In the genomic region with DNA sequence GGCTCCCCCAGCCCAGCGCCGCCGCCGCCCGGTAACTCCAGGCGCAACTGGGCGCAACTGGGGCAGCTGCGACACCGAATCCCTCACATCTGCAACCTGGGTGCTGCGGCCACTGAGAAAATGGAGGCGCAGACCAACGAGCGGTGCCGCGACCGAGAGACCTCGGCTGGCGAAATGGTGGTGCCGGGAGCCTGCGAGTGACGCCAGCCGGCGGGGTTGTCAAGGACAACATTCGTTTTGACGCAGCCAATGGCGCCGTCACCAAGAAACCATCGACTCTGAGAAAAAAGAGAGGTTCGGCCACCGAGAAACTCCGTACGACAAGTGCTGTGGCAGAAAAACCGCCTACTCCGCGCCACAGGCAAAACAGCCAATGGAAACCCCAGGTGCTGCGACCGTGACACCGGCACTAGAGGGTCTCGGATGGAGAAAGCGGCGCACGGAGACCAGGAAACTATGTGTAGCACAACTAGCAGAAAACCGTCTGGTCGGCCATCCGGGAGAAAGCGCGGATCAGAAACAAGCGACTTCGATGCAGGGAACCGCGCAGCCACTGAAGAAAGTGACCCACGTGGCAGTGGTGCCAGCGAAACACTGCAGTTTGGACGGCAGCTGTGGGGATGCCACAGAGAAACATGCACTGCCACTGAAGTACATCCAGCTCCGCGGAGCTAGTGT, we compare ENCODE assay signal across 8 cellular contexts.
DNase-seq lines count a peak whose midpoint lies in the region; ATAC-seq, FAIRE-seq and TF ChIP-seq lines count a peak whose summit lies in the region.

No MANE protein-coding gene starts in this region.

- H3K4me1 Mint-ChIP-seq in activated naive CD8-positive, alpha-beta T cell treated with anti-CD3 and anti-CD28 coated beads, Interleukin-2, amount 50 U/mL, for 24 hours: peaks cover 25% of the 10 kb centered on the region

- no peaks in the 10 kb centered on the region for H3K27me3 Mint-ChIP-seq in activated naive CD8-positive, alpha-beta T cell treated with anti-CD3 and anti-CD28 coated beads, Interleukin-2, amount 50 U/mL, for 24 hours

- TF ChIP-seq CTCF in AG09309 (IDR thresholded peaks at IDR 0.05; ENCODE audit: control insufficient read depth, insufficient read depth, low read depth, low read length, missing control alignments): no peak
- TF ChIP-seq CTCF in kidney (IDR thresholded peaks at IDR 0.05; ENCODE audit: borderline replicate concordance, extremely low read depth, insufficient read depth): no peak

- ATAC-seq in HG03442 (IDR thresholded peaks at IDR 0.05; ENCODE audit: unreplicated experiment): peak; percentile 32
- ATAC-seq in activated naive CD8-positive, alpha-beta T cell treated with anti-CD3 and anti-CD28 coated beads, Interleukin-2, amount 50 U/mL, for 24 hours: peak; percentile 47

- peak overlapping the region; percentile 76 to 79 for H3K27ac ChIP-seq in kidney (ENCODE audit: low read depth in 2 of 2, low read length in 2 of 2)

- H3K4me3 ChIP-seq in AG09309 (ENCODE audit: control insufficient read depth, low read depth, low read length) (peak overlapping the region; percentile 51), kidney (ENCODE audit: low read length in 2 of 2) (peak overlapping the region; percentile 55 to 67)

- H3K27ac Mint-ChIP-seq in activated naive CD8-positive, alpha-beta T cell treated with anti-CD3 and anti-CD28 coated beads, Interleukin-2, amount 50 U/mL, for 24 hours: peak overlapping the region; percentile 97

- H3K36me3 Mint-ChIP-seq in activated naive CD8-positive, alpha-beta T cell treated with anti-CD3 and anti-CD28 coated beads, Interleukin-2, amount 50 U/mL, for 24 hours (ENCODE audit: low read depth): peaks cover 9% of the 10 kb centered on the region

- DNase-seq in AG09309 (ENCODE audit: low read depth) (no peak), GM19238 (ENCODE audit: insufficient read length, low spot score) (peak; percentile 54), SW480 (ENCODE audit: low spot score) (peak; percentile 40), kidney (peak; percentile 84), middle frontal gyrus (ENCODE audit: extremely low spot score, low spot score) (no peak)
- peak; percentile 75 for DNase-seq in activated naive CD8-positive, alpha-beta T cell treated with anti-CD3 and anti-CD28 coated beads, Interleukin-2, amount 50 U/mL, for 24 hours
- peak; percentile 41 for DNase-seq in stimulated activated CD8-positive, alpha-beta memory T cell treated with anti-CD3 and anti-CD28 coated beads, Interleukin-15, amount 100 ng/mL, for 1 hour (ENCODE audit: low read depth)

- H3K9ac ChIP-seq in kidney (ENCODE audit: low read length in 2 of 2): peak overlapping the region; percentile 17 to 53

- no peaks in the 10 kb centered on the region for H3K36me3 ChIP-seq in kidney (ENCODE audit: control insufficient read depth in 1 of 2, insufficient read depth in 2 of 2, low read length in 2 of 2)

- intact Hi-C loops in kidney (cut with DNase I): no loop called here

- no peak for FAIRE-seq in kidney (lab: Jason Lieb, UNC)

- H3K9me3 Mint-ChIP-seq in activated naive CD8-positive, alpha-beta T cell treated with anti-CD3 and anti-CD28 coated beads, Interleukin-2, amount 50 U/mL, for 24 hours: no peaks in the 10 kb centered on the region

- peaks cover 0 to 7% of the 10 kb centered on the region in 2 donors for H3K4me1 ChIP-seq in kidney (ENCODE audit: control insufficient read depth in 1 of 2, insufficient read depth in 1 of 2, low read depth in 1 of 2, low read length in 2 of 2)

- H3K9me3 ChIP-seq in kidney (ENCODE audit: control insufficient read depth in 1 of 2, low read length in 2 of 2): peaks cover 0 to 4% of the 10 kb centered on the region in 2 donors

- peak overlapping the region; percentile 89 for H3K4me3 Mint-ChIP-seq in activated naive CD8-positive, alpha-beta T cell treated with anti-CD3 and anti-CD28 coated beads, Interleukin-2, amount 50 U/mL, for 24 hours

Comparison
In these comparisons a context has a peak if more than half of its experiments do, and no peak if none do; other contexts are left out.
1. DNase-seq: peak in GM19238 (single experiment), SW480 (single experiment), activated naive CD8-positive, alpha-beta T cell treated with anti-CD3 and anti-CD28 coated beads, Interleukin-2, amount 50 U/mL, for 24 hours (single experiment), kidney (single experiment) and stimulated activated CD8-positive, alpha-beta memory T cell treated with anti-CD3 and anti-CD28 coated beads, Interleukin-15, amount 100 ng/mL, for 1 hour (single experiment); none in AG09309 (single experiment) and middle frontal gyrus (single experiment).